In the genomic region with DNA sequence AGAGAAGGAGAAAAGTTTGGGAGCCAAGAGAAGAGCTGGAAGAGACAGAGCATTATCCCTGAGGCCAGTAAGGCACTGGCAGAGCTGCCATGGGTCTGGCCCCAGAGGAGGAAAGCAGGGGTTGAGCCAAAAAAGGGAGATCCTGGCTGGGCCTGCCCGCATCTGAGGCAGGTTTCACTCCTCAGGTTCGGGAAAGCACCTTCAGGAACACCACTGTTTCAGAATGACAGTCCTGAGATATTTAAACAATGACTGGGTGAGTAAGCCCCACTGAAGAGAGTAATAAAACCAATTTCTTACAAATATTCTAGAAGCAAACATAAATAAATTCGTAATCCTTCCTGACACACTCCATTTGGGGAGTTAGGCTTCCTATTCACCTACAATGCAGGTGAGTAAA, we compare ENCODE assay signal across 10 cellular contexts.
DNase-seq lines count a peak whose midpoint lies in the region; ATAC-seq and TF ChIP-seq lines count a peak whose summit lies in the region.
"Had no signal": no experiment of that assay in that cellular context is flagged by ENCODE, and none has a peak within 500 bp of the region (broad histone marks: within the 10 kb centered on the region; RNA-seq: fewer than 3 reads in every experiment).

No MANE protein-coding gene starts in this region.

- WGBS in smooth muscle cell (ENCODE audit: low lambda C conversion rate): 86% methylated on average over 3 of the region's 3 CpGs

- no peak for TF ChIP-seq CTCF in smooth muscle cell (IDR thresholded peaks at IDR 0.05; ENCODE audit: borderline replicate concordance, insufficient read depth, poor library complexity, severe bottlenecking)
- no peak for TF ChIP-seq CTCF in mucosa of descending colon (IDR thresholded peaks at IDR 0.05)

- peak overlapping the region; percentile 35 for H3K27ac ChIP-seq in smooth muscle cell (ENCODE audit: low read depth)
- H3K27ac ChIP-seq: parathyroid adenoma had no signal

- H3K79me2 ChIP-seq in smooth muscle cell (ENCODE audit: low read depth): no peaks in the 10 kb centered on the region

- no peaks in the 10 kb centered on the region for H3K36me3 ChIP-seq in smooth muscle cell (ENCODE audit: low read depth)
- H3K36me3 ChIP-seq in mucosa of descending colon (ENCODE audit: low read depth): no peaks in the 10 kb centered on the region

- no peak overlapping the region for H3K27ac Mint-ChIP-seq in T-helper 2 cell treated with Interferon-gamma antibody and Interleukin-4, amounts not matched to agents 5 μg/mL and 100 μg/mL, for 36 hours

- no peaks in the 10 kb centered on the region for H3K9me3 Mint-ChIP-seq in T-helper 2 cell treated with Interferon-gamma antibody and Interleukin-4, amounts not matched to agents 5 μg/mL and 100 μg/mL, for 36 hours

- H3K4me1 Mint-ChIP-seq in T-helper 2 cell treated with Interferon-gamma antibody and Interleukin-4, amounts not matched to agents 5 μg/mL and 100 μg/mL, for 36 hours (ENCODE audit: low read depth): peaks cover 24% of the 10 kb centered on the region

- peak; percentile 66 for DNase-seq in T-helper 2 cell treated with Interferon-gamma antibody and Interleukin-4, amounts not matched to agents 5 μg/mL and 100 μg/mL, for 36 hours (ENCODE audit: low spot score)
- no peak for DNase-seq in smooth muscle cell (lab: John Stamatoyannopoulos, UW; ENCODE audit: unreplicated experiment)
- no peak for DNase-seq in NCI-H2227 (lab: John Stamatoyannopoulos, UW; ENCODE audit: unreplicated experiment)
- no peak for DNase-seq in C1 segment of cervical spinal cord (lab: John Stamatoyannopoulos, UW)
- no peak for DNase-seq in DMS153 (lab: John Stamatoyannopoulos, UW)
- no peak for DNase-seq in mucosa of descending colon
- DNase-seq: NCI-H1048 had no signal

- ATAC-seq in GM18502 (IDR thresholded peaks at IDR 0.05; ENCODE audit: poor library complexity, unreplicated experiment) (peak; percentile 80), GM21723 (IDR thresholded peaks at IDR 0.05; ENCODE audit: unreplicated experiment) (peak; percentile 67), mucosa of descending colon (no peak)

- H3K27me3 Mint-ChIP-seq in T-helper 2 cell treated with Interferon-gamma antibody and Interleukin-4, amounts not matched to agents 5 μg/mL and 100 μg/mL, for 36 hours (ENCODE audit: low read depth): no peaks in the 10 kb centered on the region

- intact Hi-C loops in mucosa of descending colon (cut with DNase I, micrococcal nuclease): no loop called here

- H3K27me3 ChIP-seq in smooth muscle cell (ENCODE audit: low read depth): no peaks in the 10 kb centered on the region

- H3K9me3 ChIP-seq in smooth muscle cell (replicated peaks; ENCODE audit: low read depth): no peaks in the 10 kb centered on the region
- H3K9me3 ChIP-seq in mucosa of descending colon: no peaks in the 10 kb centered on the region

- no peaks in the 10 kb centered on the region for H3F3A ChIP-seq in smooth muscle cell (ENCODE audit: low read depth)

- H3K4me3 ChIP-seq in smooth muscle cell: no peak overlapping the region
- no peak overlapping the region for H3K4me3 ChIP-seq in mucosa of descending colon

- H3K4me2 ChIP-seq in smooth muscle cell: no peak overlapping the region

- peaks cover 6% of the 10 kb centered on the region for H3K36me3 Mint-ChIP-seq in T-helper 2 cell treated with Interferon-gamma antibody and Interleukin-4, amounts not matched to agents 5 μg/mL and 100 μg/mL, for 36 hours (ENCODE audit: low read depth)

- H3K4me1 ChIP-seq in smooth muscle cell (ENCODE audit: low read depth) (no peaks in the 10 kb centered on the region), mucosa of descending colon (ENCODE audit: low read depth) (no peaks in the 10 kb centered on the region)
- H3K4me1 ChIP-seq: parathyroid adenoma had no signal

- no peaks in the 10 kb centered on the region for H4K20me1 ChIP-seq in smooth muscle cell (ENCODE audit: low read depth)

- H2AFZ ChIP-seq in smooth muscle cell (ENCODE audit: low read depth): no peak overlapping the region
- H2AFZ ChIP-seq: parathyroid adenoma had no signal

- H3K9ac ChIP-seq in smooth muscle cell (ENCODE audit: low read depth): no peak overlapping the region
- H3K9ac ChIP-seq: parathyroid adenoma had no signal

- no peak overlapping the region for H3K4me3 Mint-ChIP-seq in T-helper 2 cell treated with Interferon-gamma antibody and Interleukin-4, amounts not matched to agents 5 μg/mL and 100 μg/mL, for 36 hours
